Comparison of ENCODE assay signal across 8 cellular contexts in genomic region chr2:190318931-190319556, GRCh38. TPM values are rescaled to one million over a fixed set of nuclear protein-coding genes. Genes with fewer than 3 reads are reported as not detected.
DNase-seq lines count a peak whose midpoint lies in the region; FAIRE-seq and TF ChIP-seq lines count a peak whose summit lies in the region.

No MANE protein-coding gene starts in this region.

- no peaks in the 10 kb centered on the region for H3K9me3 ChIP-seq in ascending aorta
- no peaks in the 10 kb centered on the region for H3K9me3 ChIP-seq in iPS-15b (ENCODE audit: control insufficient read depth, insufficient read depth, low read length)
- no peaks in the 10 kb centered on the region for H3K9me3 ChIP-seq in small intestine (ENCODE audit: control insufficient read depth, low read depth)

- CTCF ChIA-PET in HEK293T (lab: Yijun Ruan, JAX), result interaction anchor here (0.6 to 0.9 kb wide), 3 partner anchors 197 to 555 kb away, joined by 3 to 7 read pairs (median 4); no protein-coding TSS in a partner anchor

- DNase-seq in NCI-H510A treated with DMSO at 0.1 percent for 48 hours (lab: John Stamatoyannopoulos, UW), result peak; percentile 41
- DNase-seq in NCI-H510A (lab: John Stamatoyannopoulos, UW), result no peak
- peak; percentile 14 for DNase-seq in HEK293T (ENCODE audit: extremely low spot score)
- DNase-seq in NCI-H146 (lab: John Stamatoyannopoulos, UW), result peak; percentile 28
- DNase-seq in ascending aorta (ENCODE audit: low spot score in 2 of 2), result no peak
- peak; percentile 48 for DNase-seq in small intestine
- DNase-seq in COLO668 (lab: John Stamatoyannopoulos, UW; ENCODE audit: unreplicated experiment), result no peak

- H3K27me3 ChIP-seq in ascending aorta (no peaks in the 10 kb centered on the region), iPS-15b (ENCODE audit: control insufficient read depth, insufficient read depth, low read length) (no peaks in the 10 kb centered on the region), small intestine (ENCODE audit: control insufficient read depth in 2 of 2, insufficient read depth in 2 of 2, low read length in 2 of 2) (no peaks in the 10 kb centered on the region)

- H3K27ac ChIP-seq in ascending aorta (peak overlapping the region; percentile 89 to 94), small intestine (ENCODE audit: low read depth in 1 of 2, low read length in 1 of 2) (peak overlapping the region; percentile 50 to 85)

- WGBS in small intestine, 3 donors, result 2 to 4% (median 2%) methylated on average over 13 of the region's 13 CpGs

- no peak for TF ChIP-seq CTCF in ascending aorta (IDR thresholded peaks at IDR 0.05)

- no peak for FAIRE-seq in small intestine (lab: Jason Lieb, UNC)

- peak overlapping the region; percentile 68 for H3K9ac ChIP-seq in iPS-15b (ENCODE audit: low read depth, low read length)

- H3K4me3 ChIP-seq in ascending aorta, result peak overlapping the region; percentile 84 to 88
- H3K4me3 ChIP-seq in iPS-15b (ENCODE audit: low read depth, low read length), result peak overlapping the region; percentile 96
- H3K4me3 ChIP-seq in small intestine (ENCODE audit: low read depth in 1 of 2, low read length in 2 of 2), result peak overlapping the region; percentile 58 to 67

- intact Hi-C loops in ascending aorta (cut with DNase I), result loop anchor here (1.0 to 10.0 kb wide), 4 partner anchors 24 to 696 kb away; partner anchors contain the start of genes INPP1 and STAT1

- H3K36me3 ChIP-seq in ascending aorta, result no peaks in the 10 kb centered on the region
- no peaks in the 10 kb centered on the region for H3K36me3 ChIP-seq in iPS-15b (ENCODE audit: control insufficient read depth, insufficient read depth, low read length)
- no peaks in the 10 kb centered on the region for H3K36me3 ChIP-seq in small intestine (ENCODE audit: control insufficient read depth in 2 of 2, insufficient read depth in 2 of 2, low read length in 2 of 2)

- POLR2A ChIA-PET in HEK293T (lab: Yijun Ruan, JAX), result interaction anchor here (1.2 to 2.2 kb wide), 4 partner anchors 10 to 556 kb away, joined by 4 to 17 read pairs (median 7); partner anchors contain the start of genes INPP1 and OSGEPL1

- H3K4me1 ChIP-seq in ascending aorta (peaks cover 0 to 18% of the 10 kb centered on the region in 2 donors), iPS-15b (ENCODE audit: control insufficient read depth, insufficient read depth, low read length) (peaks cover 4% of the 10 kb centered on the region), small intestine (ENCODE audit: control insufficient read depth in 2 of 2, insufficient read depth in 1 of 2, low read depth in 1 of 2, low read length in 1 of 2) (peaks cover 0 to 2% of the 10 kb centered on the region in 2 donors)

TF ChIP-seq in HEK293T, 16 proteins besides CTCF, POLR2A, EP300 and RAD21:
- TF ChIP-seq ELF4 (IDR thresholded peaks at IDR 0.05) (no peak), PKNOX1 (IDR thresholded peaks at IDR 0.05) (no peak), SP1 (IDR thresholded peaks at IDR 0.05) (no peak), TARDBP (IDR thresholded peaks at IDR 0.05) (no peak), FOXA1 (IDR thresholded peaks at IDR 0.05) (no peak), FOXM1 (IDR thresholded peaks at IDR 0.05; ENCODE audit: borderline replicate concordance) (no peak), HDGF (IDR thresholded peaks at IDR 0.05; ENCODE audit: borderline replicate concordance) (no peak), FOXK2 (IDR thresholded peaks at IDR 0.05) (no peak), NFRKB (IDR thresholded peaks at IDR 0.05) (no peak)

RNA-seq across cellular contexts. Expression of gene HIBCH, which starts 0.6 kb away (rescaled TPM):
- total RNA-seq in ascending aorta, result 3.7 TPM
- 10 to 100 TPM; 27.0 to 45.5 (median 28.6) TPM for polyA plus RNA-seq in small intestine

RNA-seq across cellular contexts. Expression of gene INPP1, which starts 24.3 kb away (rescaled TPM):
- 13.3 TPM for total RNA-seq in ascending aorta
- 10 to 100 TPM; 32.8 to 77.2 (median 74.6) TPM for polyA plus RNA-seq in small intestine

Comparison
In these comparisons a context has a peak if more than half of its experiments do, and no peak if none do; other contexts are left out.
1. DNase-seq: peak in NCI-H510A treated with DMSO at 0.1 percent for 48 hours (single experiment), HEK293T (single experiment), NCI-H146 (single experiment) and small intestine (single experiment); none in NCI-H510A (single experiment), ascending aorta (0 of 2) and COLO668 (single experiment).
2. Peak in every context shown above with its lines, with median percentiles within 50 percentile points of each other: H3K4me3 ChIP-seq.